ENCODE assay signal across 1 cellular context in genomic region chr12:110449799-110450497, GRCh38.
TF ChIP-seq lines count a peak whose summit lies in the region.

Gene ARPC3, minus strand, starts transcription at chr12:110450337. Its CDS starts 77 bp downstream, at chr12:110450260.

TF ChIP-seq in WTC11, 78 proteins besides CTCF, POLR2A, EP300 and RAD21 (continued from another document):
- TF ChIP-seq, protein P1, sequence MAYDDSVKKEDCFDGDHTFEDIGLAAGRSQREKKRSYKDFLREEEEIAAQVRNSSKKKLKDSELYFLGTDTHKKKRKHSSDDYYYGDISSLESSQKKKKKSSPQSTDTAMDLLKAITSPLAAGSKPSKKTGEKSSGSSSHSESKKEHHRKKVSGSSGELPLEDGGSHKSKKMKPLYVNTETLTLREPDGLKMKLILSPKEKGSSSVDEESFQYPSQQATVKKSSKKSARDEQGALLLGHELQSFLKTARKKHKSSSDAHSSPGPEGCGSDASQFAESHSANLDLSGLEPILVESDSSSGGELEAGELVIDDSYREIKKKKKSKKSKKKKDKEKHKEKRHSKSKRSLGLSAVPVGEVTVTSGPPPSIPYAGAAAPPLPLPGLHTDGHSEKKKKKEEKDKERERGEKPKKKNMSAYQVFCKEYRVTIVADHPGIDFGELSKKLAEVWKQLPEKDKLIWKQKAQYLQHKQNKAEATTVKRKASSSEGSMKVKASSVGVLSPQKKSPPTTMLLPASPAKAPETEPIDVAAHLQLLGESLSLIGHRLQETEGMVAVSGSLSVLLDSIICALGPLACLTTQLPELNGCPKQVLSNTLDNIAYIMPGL (CRISPR knock-in tag; IDR thresholded peaks at IDR 0.05) = peak; percentile 48; the same call in 1 of the 2 replicates
- no peak for TF ChIP-seq ZNF425 (CRISPR knock-in tag; conservative IDR thresholded peaks at IDR 0.05)
